In genomic region chr1:49765034-49765433, GRCh38 we compare ENCODE assay signal across 15 cellular contexts.
DNase-seq lines count a peak whose midpoint lies in the region; ATAC-seq and TF ChIP-seq lines count a peak whose summit lies in the region.
"Had no signal": no experiment of that assay in that cellular context is flagged by ENCODE, and none has a peak within 500 bp of the region (broad histone marks: within the 10 kb centered on the region; RNA-seq: fewer than 3 reads in every experiment).

No MANE protein-coding gene starts in this region.

- H3K27me3 ChIP-seq in body of pancreas, result no peaks in the 10 kb centered on the region
- H3K27me3 ChIP-seq: vagina had no signal

- peaks cover 23% of the 10 kb centered on the region for H3K9me3 Mint-ChIP-seq in natural killer cell treated with Interleukin-12 subunit alpha and Interleukin-12 subunit beta and Interleukin-15 and Interleukin-18, amount 100 ng/mL, for 72 hours

- no peaks in the 10 kb centered on the region for H3K27me3 Mint-ChIP-seq in natural killer cell treated with Interleukin-12 subunit alpha and Interleukin-12 subunit beta and Interleukin-15 and Interleukin-18, amount 100 ng/mL, for 72 hours
- H3K27me3 Mint-ChIP-seq: naive thymus-derived CD4-positive, alpha-beta T cell; stimulated activated memory B cell treated with anti-CD40 and anti-IgM and Interleukin-4, amounts not matched to agents 10 μg/mL and 1 μg/mL and 100 μg/mL, for 72 hours had no signal

- TF ChIP-seq POLR2A in body of pancreas (IDR thresholded peaks at IDR 0.05) (peak in 1 of 3 donors; percentile 7), erythroblast (IDR thresholded peaks at IDR 0.05; ENCODE audit: low read length) (no peak)

- 38 to 40% methylated on average over 3 of the region's 3 CpGs for WGBS in body of pancreas, 2 donors

- H3K36me3 Mint-ChIP-seq in natural killer cell treated with Interleukin-12 subunit alpha and Interleukin-12 subunit beta and Interleukin-15 and Interleukin-18, amount 100 ng/mL, for 72 hours, result peaks cover 4% of the 10 kb centered on the region
- H3K36me3 Mint-ChIP-seq: stimulated activated memory B cell treated with anti-CD40 and anti-IgM and Interleukin-4, amounts not matched to agents 10 μg/mL and 1 μg/mL and 100 μg/mL, for 72 hours had no signal

- H3K36me3 ChIP-seq in body of pancreas (replicated peaks in 1 of 2; ENCODE audit: insufficient read depth in 1 of 2, low read depth in 2 of 2), result no peaks in the 10 kb centered on the region
- H3K36me3 ChIP-seq: vagina had no signal

- no peak overlapping the region for H3K4me3 ChIP-seq in body of pancreas
- H3K4me3 ChIP-seq: vagina had no signal

- DNase-seq in NCI-H748 (lab: John Stamatoyannopoulos, UW; ENCODE audit: unreplicated experiment), result peak; percentile 67
- DNase-seq in body of pancreas, result peak; percentile 63 to 76 (median 70)
- DNase-seq in head of caudate nucleus, result no peak
- no peak for DNase-seq in natural killer cell treated with Interleukin-12 subunit alpha and Interleukin-12 subunit beta and Interleukin-15 and Interleukin-18, amount 100 ng/mL, for 72 hours (ENCODE audit: low spot score)
- no peak for DNase-seq in erythroblast (lab: John Stamatoyannopoulos, UW)
- no peak for DNase-seq in H4 (ENCODE audit: low spot score)
- DNase-seq: naive thymus-derived CD4-positive, alpha-beta T cell; NCI-H1417 treated with DMSO at 0.1 percent for 48 hours; retina; stimulated activated CD4-positive, alpha-beta T cell treated with anti-CD3 and anti-CD28 coated beads, Interleukin-4, amount 100 ng/mL, for 24 hours had no signal

- H3K27ac Mint-ChIP-seq in natural killer cell treated with Interleukin-12 subunit alpha and Interleukin-12 subunit beta and Interleukin-15 and Interleukin-18, amount 100 ng/mL, for 72 hours, result no peak overlapping the region
- H3K27ac Mint-ChIP-seq: naive thymus-derived CD4-positive, alpha-beta T cell; stimulated activated memory B cell treated with anti-CD40 and anti-IgM and Interleukin-4, amounts not matched to agents 10 μg/mL and 1 μg/mL and 100 μg/mL, for 72 hours had no signal

- ATAC-seq in body of pancreas, result peak; percentile 89
- ATAC-seq in natural killer cell treated with Interleukin-12 subunit alpha and Interleukin-12 subunit beta and Interleukin-15 and Interleukin-18, amount 100 ng/mL, for 72 hours, result no peak
- ATAC-seq: HCT116; naive thymus-derived CD4-positive, alpha-beta T cell; stimulated activated memory B cell treated with anti-CD40 and anti-IgM and Interleukin-4, amounts not matched to agents 10 μg/mL and 1 μg/mL and 100 μg/mL, for 72 hours had no signal

- H3K27ac ChIP-seq in 22Rv1 (no peak overlapping the region), body of pancreas (peak overlapping the region in 1 of 4 donors; percentile 4)
- H3K27ac ChIP-seq: vagina had no signal

- no peak overlapping the region for H3K4me3 Mint-ChIP-seq in natural killer cell treated with Interleukin-12 subunit alpha and Interleukin-12 subunit beta and Interleukin-15 and Interleukin-18, amount 100 ng/mL, for 72 hours
- H3K4me3 Mint-ChIP-seq: naive thymus-derived CD4-positive, alpha-beta T cell; stimulated activated memory B cell treated with anti-CD40 and anti-IgM and Interleukin-4, amounts not matched to agents 10 μg/mL and 1 μg/mL and 100 μg/mL, for 72 hours had no signal

- H3K4me1 Mint-ChIP-seq in natural killer cell treated with Interleukin-12 subunit alpha and Interleukin-12 subunit beta and Interleukin-15 and Interleukin-18, amount 100 ng/mL, for 72 hours (ENCODE audit: low read depth in 2 of 2), result no peaks in the 10 kb centered on the region
- H3K4me1 Mint-ChIP-seq: naive thymus-derived CD4-positive, alpha-beta T cell; stimulated activated memory B cell treated with anti-CD40 and anti-IgM and Interleukin-4, amounts not matched to agents 10 μg/mL and 1 μg/mL and 100 μg/mL, for 72 hours had no signal

- peak; percentile 71 for TF ChIP-seq CTCF in 22Rv1 (IDR thresholded peaks at IDR 0.05)
- TF ChIP-seq CTCF in GM12873 (IDR thresholded peaks at IDR 0.05; ENCODE audit: insufficient read depth, low read depth, low read length, missing control alignments), result peak; percentile 16
- peak in 5 of 7 experiments; percentile 7 to 49 (median 30) for TF ChIP-seq CTCF in body of pancreas (IDR thresholded peaks at IDR 0.05)

- H3K9me3 ChIP-seq in body of pancreas, result no peaks in the 10 kb centered on the region
- H3K9me3 ChIP-seq: vagina had no signal

- intact Hi-C loops in body of pancreas (cut with DNase I), result no loop called here
- intact Hi-C loops in head of caudate nucleus (cut with DNase I), result no loop called here

- peaks cover 12% of the 10 kb centered on the region for H3K4me1 ChIP-seq in body of pancreas
- H3K4me1 ChIP-seq: vagina had no signal

Comparison
In these comparisons a context has a peak if more than half of its experiments do, and no peak if none do; other contexts are left out.
1. CTCF ChIP-seq: peak in every context shown above with its lines; median percentile 71 in 22Rv1; 30 in body of pancreas; 16 in GM12873.
2. DNase-seq: peak in NCI-H748 (single experiment) and body of pancreas (4 of 4); none in head of caudate nucleus (0 of 42), natural killer cell treated with Interleukin-12 subunit alpha and Interleukin-12 subunit beta and Interleukin-15 and Interleukin-18, amount 100 ng/mL, for 72 hours (single experiment), erythroblast (0 of 2) and H4 (single experiment).